ENCODE assay signal across 12 cellular contexts in the genomic region with DNA sequence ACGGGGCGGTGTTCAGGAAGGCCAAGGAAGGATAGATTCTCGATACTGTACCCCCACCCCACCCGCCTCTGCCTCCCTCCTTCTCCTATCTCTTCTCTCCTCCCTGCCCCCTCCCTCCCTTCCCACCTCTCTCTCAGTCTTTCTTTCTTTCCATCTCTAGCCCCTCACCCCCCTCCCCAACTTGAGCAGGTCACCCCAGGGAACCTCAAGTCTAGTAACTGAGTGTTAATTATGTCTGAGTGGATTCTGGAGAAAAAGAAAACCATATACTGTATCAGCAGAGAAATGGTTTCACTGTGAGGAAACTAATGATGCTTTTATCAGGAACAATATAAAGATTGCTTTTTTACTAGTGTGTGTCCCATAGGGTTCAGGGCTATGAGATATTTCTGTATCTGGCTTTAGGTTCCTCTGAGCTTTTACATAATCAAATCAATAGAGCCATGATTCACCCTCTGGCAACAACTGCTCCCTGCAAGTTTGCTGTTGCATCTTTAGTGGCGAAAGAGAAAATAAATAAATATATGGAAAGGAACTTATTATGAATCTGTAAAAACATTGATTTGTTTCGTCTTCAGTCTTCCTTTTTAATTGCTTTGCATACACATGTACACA.
DNase-seq lines count a peak whose midpoint lies in the region; ATAC-seq and TF ChIP-seq lines count a peak whose summit lies in the region.
"Had no signal": no experiment of that assay in that cellular context is flagged by ENCODE, and none has a peak within 500 bp of the region (broad histone marks: within the 10 kb centered on the region; RNA-seq: fewer than 3 reads in every experiment).

No MANE protein-coding gene starts in this region.

- H3K79me2 ChIP-seq in mammary epithelial cell (ENCODE audit: insufficient read depth, low read length), result no peaks in the 10 kb centered on the region
- H3K79me2 ChIP-seq: parathyroid adenoma had no signal

- WGBS in mammary epithelial cell (ENCODE audit: low coverage, missing lambda C conversion rate), result 85% methylated on average over 2 of the region's 6 CpGs

- H3K36me3 ChIP-seq in BLaER1 (no peaks in the 10 kb centered on the region), MG63 (peaks cover 2% of the 10 kb centered on the region; the same call in 1 of the 2 replicates), mammary epithelial cell (ENCODE audit: insufficient read depth, low read length) (no peaks in the 10 kb centered on the region)
- H3K36me3 ChIP-seq: lower lobe of right lung had no signal

- H3K4me1 ChIP-seq in BLaER1 (peaks cover 6% of the 10 kb centered on the region), mammary epithelial cell (ENCODE audit: insufficient read depth, low read length) (peaks cover 6% of the 10 kb centered on the region)

- peaks cover 11% of the 10 kb centered on the region for H3K36me3 Mint-ChIP-seq in nephron (ENCODE audit: low read depth)
- H3K36me3 Mint-ChIP-seq: stimulated activated effector memory CD8-positive, alpha-beta T cell treated with anti-CD3 and anti-CD28 coated beads, Interleukin-12 subunit alpha, Interleukin-12 subunit beta, amount 100 ng/mL, for 72 hours had no signal

- intact Hi-C loops in mammary epithelial cell (cut with micrococcal nuclease), result loop anchor here (1.0 to 10.0 kb wide), 4 partner anchors 158 to 535 kb away; no protein-coding TSS in a partner anchor

- H3K4me2 ChIP-seq in BLaER1 (peak overlapping the region; percentile 26; the same call in 1 of the 2 replicates), mammary epithelial cell (ENCODE audit: insufficient read depth, low read depth, low read length) (peak overlapping the region; percentile 44)

- TF ChIP-seq CTCF in mammary epithelial cell (conservative IDR thresholded peaks at IDR 0.05 in 1 of 2, IDR thresholded peaks at IDR 0.05 in 1 of 2; ENCODE audit: extremely low read depth in 1 of 2, insufficient read depth in 1 of 2, low read depth in 1 of 2, low read length in 2 of 2), result no peak
- no peak for TF ChIP-seq CTCF in nephron (IDR thresholded peaks at IDR 0.05; ENCODE audit: unreplicated experiment in 3 of 3)

- dilution Hi-C loops in mammary epithelial cell (cut with HindIII; ENCODE audit: low sequenced_read_pairs), result no loop called here

- H3K4me3 ChIP-seq in BLaER1 (no peak overlapping the region), MG63 (no peak overlapping the region), mammary epithelial cell (replicated peaks in 1 of 3; ENCODE audit: insufficient read depth in 1 of 3, low read depth in 2 of 3, low read length in 3 of 3) (no peak overlapping the region)
- H3K4me3 ChIP-seq: lower lobe of right lung had no signal

- peak overlapping the region; percentile 77 for H2AFZ ChIP-seq in mammary epithelial cell (ENCODE audit: low read depth, low read length)
- H2AFZ ChIP-seq: parathyroid adenoma had no signal

- H3K27me3 ChIP-seq in BLaER1 (no peaks in the 10 kb centered on the region), MG63 (no peaks in the 10 kb centered on the region), mammary epithelial cell (ENCODE audit: insufficient read depth, low read length) (no peaks in the 10 kb centered on the region)

- in situ Hi-C loops in mammary epithelial cell (cut with MboI; ENCODE audit: low sequenced_read_pairs in 2 of 2), result no loop called here

- peak overlapping the region in 1 of 3 experiments; percentile 34 for H3K4me3 Mint-ChIP-seq in nephron
- H3K4me3 Mint-ChIP-seq: stimulated activated effector memory CD8-positive, alpha-beta T cell treated with anti-CD3 and anti-CD28 coated beads, Interleukin-12 subunit alpha, Interleukin-12 subunit beta, amount 100 ng/mL, for 72 hours had no signal

- H3K4me1 Mint-ChIP-seq in nephron, result peaks cover 49% of the 10 kb centered on the region
- H3K4me1 Mint-ChIP-seq: stimulated activated effector memory CD8-positive, alpha-beta T cell treated with anti-CD3 and anti-CD28 coated beads, Interleukin-12 subunit alpha, Interleukin-12 subunit beta, amount 100 ng/mL, for 72 hours had no signal

- no peak overlapping the region for H3K27ac ChIP-seq in BLaER1
- no peak overlapping the region for H3K27ac ChIP-seq in mammary epithelial cell (ENCODE audit: insufficient read depth, low read depth, low read length)
- H3K27ac ChIP-seq: lower lobe of right lung, parathyroid adenoma had no signal

- H3K27ac Mint-ChIP-seq in nephron, result peak overlapping the region; percentile 80 to 94 (median 92)
- H3K27ac Mint-ChIP-seq: stimulated activated effector memory CD8-positive, alpha-beta T cell treated with anti-CD3 and anti-CD28 coated beads, Interleukin-12 subunit alpha, Interleukin-12 subunit beta, amount 100 ng/mL, for 72 hours had no signal

- CTCF ChIA-PET in mammary epithelial cell (lab: Charles Lee; ENCODE audit: low non-redundant PET), result no interaction called here

- peaks cover 20% of the 10 kb centered on the region for H3K9me3 Mint-ChIP-seq in nephron

- ATAC-seq in HG03520 (IDR thresholded peaks at IDR 0.05; ENCODE audit: unreplicated experiment), result no peak

- H3K9me3 ChIP-seq in BLaER1, result peaks cover 9% of the 10 kb centered on the region
- H3K9me3 ChIP-seq in MG63, result peaks cover 20% of the 10 kb centered on the region
- no peaks in the 10 kb centered on the region for H3K9me3 ChIP-seq in mammary epithelial cell (replicated peaks; ENCODE audit: insufficient read depth, low read length)
- H3K9me3 ChIP-seq: lower lobe of right lung had no signal

- H3K9ac ChIP-seq in BLaER1 (no peak overlapping the region), mammary epithelial cell (ENCODE audit: insufficient read depth, low read length) (no peak overlapping the region)
- H3K9ac ChIP-seq: parathyroid adenoma had no signal

- no TSS peak for BruUV-seq in mammary epithelial cell (replicated peaks; lab: Mats Ljungman, UMichigan)

- H4K20me1 ChIP-seq in BLaER1, result no peaks in the 10 kb centered on the region
- H4K20me1 ChIP-seq in mammary epithelial cell (ENCODE audit: insufficient read depth, low read length), result no peaks in the 10 kb centered on the region

- H3K27me3 Mint-ChIP-seq in nephron (ENCODE audit: low read depth), result peaks cover 3% of the 10 kb centered on the region

- DNase-seq in MG63 (peak; percentile 78), mammary epithelial cell (no peak), mucosa of gallbladder (ENCODE audit: low spot score) (no peak)
- no peak for DNase-seq in stimulated activated CD4-positive, alpha-beta T cell treated with anti-CD3 and anti-CD28 coated beads, Interleukin-15, amount 100 ng/mL, for 24 hours
- DNase-seq in activated CD8-positive, alpha-beta memory T cell treated with anti-CD3 and anti-CD28 coated beads for 24 hours, result no peak
- DNase-seq: effector CD8-positive, alpha-beta T cell had no signal
